Comparison of ENCODE assay signal across 1 cellular context in the genomic region with DNA sequence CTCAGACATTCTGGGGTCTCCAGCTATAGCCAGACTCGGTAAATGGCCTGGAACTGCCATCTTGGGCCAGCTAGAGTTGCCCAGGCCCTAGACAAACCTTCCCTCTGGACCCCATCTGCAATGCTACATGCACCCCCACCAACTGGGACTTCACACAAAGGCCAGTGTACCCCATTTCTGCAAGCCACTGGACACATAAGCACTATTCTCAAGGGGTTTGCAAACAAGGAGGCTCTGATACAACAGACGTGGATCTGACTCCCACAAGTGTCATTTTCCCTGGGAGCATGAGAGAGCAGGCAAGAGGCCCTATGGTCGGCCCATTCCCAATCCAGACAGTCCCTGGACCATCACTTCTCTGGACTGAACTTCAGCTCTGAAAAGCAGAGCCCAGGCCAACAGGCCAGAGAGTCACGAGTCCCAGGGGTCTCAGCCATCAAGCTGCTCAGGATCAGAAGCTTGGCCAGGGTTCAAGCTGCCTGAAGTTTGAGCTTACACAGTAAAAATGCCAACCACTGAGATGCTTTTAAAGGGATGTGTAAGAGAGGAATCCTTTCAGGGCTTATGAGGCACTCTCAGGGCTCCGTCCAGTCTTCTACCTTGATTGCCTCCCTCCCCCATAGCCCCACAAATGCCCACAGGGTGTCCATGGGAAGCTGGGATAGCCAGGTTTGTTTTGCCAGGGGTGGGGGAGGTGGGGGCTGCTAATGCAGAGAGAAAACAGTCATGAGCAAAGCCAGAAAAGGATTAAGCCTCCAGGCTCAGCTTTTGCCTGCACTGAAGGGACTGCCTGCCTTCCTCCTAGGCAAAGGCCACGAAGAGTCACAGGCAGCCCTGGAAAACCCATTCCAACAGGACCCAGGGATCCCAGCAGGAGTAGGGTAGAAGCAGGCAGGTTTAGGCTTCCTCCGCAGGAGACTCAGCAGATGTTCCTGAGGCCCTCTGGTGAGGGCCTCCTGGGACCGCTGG.
TF ChIP-seq lines count a peak whose summit lies in the region.

No MANE protein-coding gene starts in this region.

TF ChIP-seq in GM12891, 5 proteins besides CTCF, POLR2A, EP300 and RAD21:
- TF ChIP-seq SPI1 (IDR thresholded peaks at IDR 0.05; ENCODE audit: low read depth, low read length) = no peak
TF ChIP-seq in GM12891: peak in this region for 0.
